ENCODE assay signal across 1 cellular context in genomic region chr22:47260551-47260950, GRCh38.
TF ChIP-seq lines count a peak whose summit lies in the region.

No MANE protein-coding gene starts in this region.

TF ChIP-seq in GM23338, 12 proteins besides CTCF, POLR2A, EP300 and RAD21 (continued from another document):
- TF ChIP-seq REST (IDR thresholded peaks at IDR 0.05; ENCODE audit: unreplicated experiment), result no peak
- TF ChIP-seq JUNB (IDR thresholded peaks at IDR 0.05; ENCODE audit: unreplicated experiment), result no peak
